Comparison of ENCODE assay signal across 8 cellular contexts in genomic region chr1:119611701-119612113, GRCh38. TPM values are rescaled to one million over a fixed set of nuclear protein-coding genes. Genes with fewer than 3 reads are reported as not detected.
DNase-seq lines count a peak whose midpoint lies in the region; ATAC-seq, FAIRE-seq and TF ChIP-seq lines count a peak whose summit lies in the region.

No MANE protein-coding gene starts in this region.

- H3K4me1 ChIP-seq in A549 = no peaks in the 10 kb centered on the region
- no peaks in the 10 kb centered on the region; the same call in 1 of the 2 replicates for H3K4me1 ChIP-seq in iPS-20b (ENCODE audit: insufficient read depth, low read length)

- WGBS in A549 (ENCODE audit: missing lambda C conversion rate) = 17% methylated on average over 3 of the region's 8 CpGs

- peak overlapping the region; percentile 29; the same call in 1 of the 2 replicates for H3K9ac ChIP-seq in iPS-20b (ENCODE audit: low read depth, low read length)

- H3K4me3 Mint-ChIP-seq in T-helper 2 cell treated with Interferon-gamma antibody and Interleukin-4, amounts not matched to agents 5 μg/mL and 100 μg/mL, for 36 hours = no peak overlapping the region

- H3K27me3 ChIP-seq in iPS-20b (ENCODE audit: insufficient read depth, low read length) = no peaks in the 10 kb centered on the region

- TF ChIP-seq CTCF in A549 (IDR thresholded peaks at IDR 0.05) = peak; percentile 73
- peak; percentile 94 for TF ChIP-seq CTCF in astrocyte of the spinal cord (IDR thresholded peaks at IDR 0.05; ENCODE audit: low read depth, low read length)

- TF ChIP-seq EP300 in A549 (IDR thresholded peaks at IDR 0.05) = no peak

- no peaks in the 10 kb centered on the region for H3K27me3 Mint-ChIP-seq in T-helper 2 cell treated with Interferon-gamma antibody and Interleukin-4, amounts not matched to agents 5 μg/mL and 100 μg/mL, for 36 hours (ENCODE audit: low read depth)

- FAIRE-seq in A549 (lab: Jason Lieb, UNC) (no peak), GM18507 (lab: Jason Lieb, UNC) (peak; percentile 59)

- CTCF ChIA-PET in A549 (lab: Yijun Ruan, JAX) = interaction anchor here (0.6 to 9.4 kb wide), 26 partner anchors 9 to 265 kb away, joined by 3 to 177 read pairs (median 4); partner anchors contain the start of genes PHGDH and ZNF697

- no peaks in the 10 kb centered on the region for H3K36me3 Mint-ChIP-seq in T-helper 2 cell treated with Interferon-gamma antibody and Interleukin-4, amounts not matched to agents 5 μg/mL and 100 μg/mL, for 36 hours (ENCODE audit: low read depth)

- no peak for TF ChIP-seq POLR2A in A549 (IDR thresholded peaks at IDR 0.05; ENCODE audit: low read length)

- H3K4me1 Mint-ChIP-seq in T-helper 2 cell treated with Interferon-gamma antibody and Interleukin-4, amounts not matched to agents 5 μg/mL and 100 μg/mL, for 36 hours (ENCODE audit: low read depth) = no peaks in the 10 kb centered on the region

- H3K27ac Mint-ChIP-seq in T-helper 2 cell treated with Interferon-gamma antibody and Interleukin-4, amounts not matched to agents 5 μg/mL and 100 μg/mL, for 36 hours = no peak overlapping the region

- no peak overlapping the region for H3K4me2 ChIP-seq in A549

- H3K36me3 ChIP-seq in iPS-20b (ENCODE audit: insufficient read depth, low read depth, low read length) = no peaks in the 10 kb centered on the region

- POLR2A ChIA-PET in A549 (lab: Yijun Ruan, JAX) = no interaction called here

- DNase-seq in A549 (ENCODE audit: low read depth in 1 of 2, low spot score in 1 of 2) = peak; percentile 28 to 42
- DNase-seq in GM18507 (ENCODE audit: extremely low spot score, insufficient read length, low read depth) = peak; percentile 38
- peak; percentile 65 for DNase-seq in NCI-H1105 treated with DMSO at 0.1 percent for 48 hours (lab: John Stamatoyannopoulos, UW)
- DNase-seq in T-helper 2 cell treated with Interferon-gamma antibody and Interleukin-4, amounts not matched to agents 5 μg/mL and 100 μg/mL, for 36 hours (ENCODE audit: low spot score) = peak; percentile 60
- peak; percentile 46 for DNase-seq in astrocyte of the spinal cord (ENCODE audit: low read depth, low spot score)
- DNase-seq in stimulated activated CD4-positive, alpha-beta T cell treated with anti-CD3 and anti-CD28 coated beads, Interleukin-12 subunit alpha, Interleukin-12 subunit beta, amount 100 ng/mL, for 48 hours (ENCODE audit: low read depth in 2 of 3, low spot score in 1 of 3) = peak; percentile 62 to 78 (median 63)

- H3K27ac ChIP-seq in A549 (no peak overlapping the region), iPS-20b (ENCODE audit: low read length) (no peak overlapping the region)

- TF ChIP-seq RAD21 in A549 (conservative IDR thresholded peaks at IDR 0.05 in 1 of 2, IDR thresholded peaks at IDR 0.05 in 1 of 2) = peak; percentile 69 to 76

- no peaks in the 10 kb centered on the region for H3K9me3 Mint-ChIP-seq in T-helper 2 cell treated with Interferon-gamma antibody and Interleukin-4, amounts not matched to agents 5 μg/mL and 100 μg/mL, for 36 hours

- no peaks in the 10 kb centered on the region for H3K9me3 ChIP-seq in A549
- H3K9me3 ChIP-seq in iPS-20b (ENCODE audit: insufficient read depth, low read depth, low read length) = no peaks in the 10 kb centered on the region

- ATAC-seq in A549 (peak; percentile 52 to 78; a peak in 4 of 6 replicates), GM19455 (IDR thresholded peaks at IDR 0.05; ENCODE audit: unreplicated experiment) (no peak)

- in situ Hi-C loops in astrocyte of the spinal cord (cut with HindIII; ENCODE audit: low sequenced_read_pairs) = no loop called here

- H3K4me3 ChIP-seq in A549 = no peak overlapping the region
- no peak overlapping the region for H3K4me3 ChIP-seq in astrocyte of the spinal cord (ENCODE audit: low read depth, low read length)
- peak overlapping the region; percentile 29; the same call in 1 of the 2 replicates for H3K4me3 ChIP-seq in iPS-20b (ENCODE audit: low read length)

TF ChIP-seq in A549, 52 proteins besides CTCF, POLR2A, EP300 and RAD21:
- TF ChIP-seq RNF2 (IDR thresholded peaks at IDR 0.05; ENCODE audit: borderline replicate concordance, low read depth) (no peak), NR3C1 (IDR thresholded peaks at IDR 0.05) (no peak), SMC3 (IDR thresholded peaks at IDR 0.05) (peak; percentile 68), GATA3 (IDR thresholded peaks at IDR 0.05; ENCODE audit: borderline replicate concordance) (no peak), REST (IDR thresholded peaks at IDR 0.05) (no peak)

RNA-seq across cellular contexts. Expression of gene ZNF697, which starts 36.4 kb away (rescaled TPM):
- polyA plus RNA-seq in A549 (2011; rRNA removed) = 2.1 and 2.6 TPM in 2 replicates
- 0.33 and 0.53 TPM in 2 replicates for polyA plus RNA-seq in A549 (2012; cell fraction: cytosol; rRNA removed)
- polyA plus RNA-seq in A549 (2012; cell fraction: nucleus; rRNA removed) = 0.92 and 1.3 TPM in 2 replicates
- 2.0 to 2.5 TPM (median 2.2 TPM) in 3 replicates for polyA plus RNA-seq in A549 (2017; fragmentation: RNase III; extraction: RNeasy Plus Mini Kit Qiagen cat#74134 plus additional on column Dnase treatment)
- polyA minus RNA-seq in A549 (2011; rRNA and poly(A)+ RNA removed) = 2.0 and 2.2 TPM in 2 replicates
